ENCODE assay signal across 1 cellular context in genomic region chr16:69031877-69032301, GRCh38.
TF ChIP-seq lines count a peak whose summit lies in the region.

No MANE protein-coding gene starts in this region.

TF ChIP-seq in HepG2, 621 proteins besides CTCF, POLR2A, EP300 and RAD21 (continued from another document):
- TF ChIP-seq MAZ (IDR thresholded peaks at IDR 0.05; ENCODE audit: borderline replicate concordance, low read depth, low read length) (no peak), MAZ (CRISPR knock-in tag; IDR thresholded peaks at IDR 0.05; ENCODE audit: low read depth) (no peak), SALL1 (CRISPR knock-in tag; IDR thresholded peaks at IDR 0.05) (peak; percentile 69)
